32 cellular contexts compared by ENCODE assay signal in the genomic region with DNA sequence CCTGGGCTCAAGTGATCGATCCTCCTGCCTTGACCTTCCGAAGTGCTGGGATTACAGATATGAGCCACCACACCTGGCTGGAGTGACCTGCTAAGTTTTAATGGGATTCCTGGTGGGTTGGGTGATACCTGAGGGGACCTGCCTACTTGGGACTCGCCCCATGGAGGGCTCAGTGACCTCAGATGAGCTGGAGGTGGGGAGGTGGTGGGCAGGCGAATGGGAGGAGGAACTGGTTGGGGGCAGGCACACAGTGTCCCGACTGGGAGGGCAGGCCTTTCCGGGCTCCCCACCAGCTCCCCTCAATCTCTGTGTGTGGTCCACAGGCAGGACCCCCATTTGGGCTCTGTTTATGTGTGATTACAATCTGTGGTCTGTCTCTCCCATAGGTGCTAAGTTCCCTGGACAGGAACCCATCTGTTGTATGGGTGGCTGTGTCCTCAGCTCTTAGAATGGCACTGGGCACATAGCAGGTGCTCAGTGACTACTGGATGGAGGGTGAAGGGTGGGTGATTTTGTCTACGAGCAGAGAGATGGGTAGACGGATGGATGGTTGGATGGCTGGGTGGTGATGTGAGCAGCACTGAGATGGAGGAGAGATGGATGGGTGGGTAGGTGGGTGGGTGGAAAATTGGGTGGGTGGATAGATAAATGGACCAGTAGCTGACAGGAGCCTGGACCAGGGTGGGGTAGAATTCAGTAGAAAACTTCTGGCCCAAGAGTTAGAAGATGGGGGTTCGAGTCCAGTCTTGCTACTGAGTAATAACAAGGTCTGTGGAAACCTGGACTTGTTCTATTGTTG.
"Had no signal": no experiment of that assay in that cellular context is flagged by ENCODE, and none has a peak within 500 bp of the region (broad histone marks: within the 10 kb centered on the region; RNA-seq: fewer than 3 reads in every experiment).

No MANE protein-coding gene starts in this region.

- H3K4me3 ChIP-seq: esophagus squamous epithelium, heart right ventricle, left lung, lung, mucosa of descending colon, ovary, prostate gland, skin epidermis, upper lobe of right lung had no signal

- DNase-seq: activated CD4-positive, alpha-beta T cell treated with anti-CD3 and anti-CD28 coated beads for 48 hours; activated CD8-positive, alpha-beta T cell treated with anti-CD3 and anti-CD28 coated beads for 36 hours; activated gamma-delta T cell treated with Interleukin-2 at 50 U/mL for 16 hours; activated naive CD4-positive, alpha-beta T cell treated with anti-CD3 and anti-CD28 coated beads, Interleukin-2, amount 50 U/mL, for 16 hours; activated naive CD8-positive, alpha-beta T cell treated with anti-CD3 and anti-CD28 coated beads, Interleukin-2, amount 50 U/mL, for 24 hours; activated T-cell treated with anti-CD3 and anti-CD28 coated beads, Interleukin-2, amount 50 U/mL, for 4 hours; dermis blood vessel endothelial cell; effector CD4-positive, alpha-beta T cell; esophagus squamous epithelium; foreskin melanocyte; heart right ventricle; left lung; mucosa of descending colon; ovary; retina; stimulated activated CD4-positive, alpha-beta T cell treated with anti-CD3 and anti-CD28 coated beads, Interleukin-4, amount 100 ng/mL, for 4 hours; stimulated activated CD8-positive, alpha-beta memory T cell treated with anti-CD3 and anti-CD28 coated beads, Interleukin-4, amount 100 ng/mL, for 48 hours; stimulated activated naive CD8-positive, alpha-beta T cell treated with anti-CD3 and anti-CD28 coated beads, Interleukin-15, amount 100 ng/mL, for 72 hours; substantia nigra; T-helper 9 cell; upper lobe of right lung had no signal

- H3K36me3 ChIP-seq: esophagus squamous epithelium, heart right ventricle, left lung, ovary, prostate gland, upper lobe of right lung had no signal

- ATAC-seq: activated CD4-positive, CD25-positive, alpha-beta regulatory T cell treated with anti-CD3 and anti-CD28 coated beads, Interleukin-2, amount 50 U/mL, for 24 hours; activated CD8-positive, alpha-beta T cell treated with anti-CD3 and anti-CD28 coated beads for 36 hours; activated naive CD8-positive, alpha-beta T cell treated with anti-CD3 and anti-CD28 coated beads, Interleukin-2, amount 50 U/mL, for 24 hours; activated T-cell treated with anti-CD3 and anti-CD28 coated beads, Interleukin-2, amount 50 U/mL, for 4 hours; activated T-helper 17 cell treated with anti-CD3 and anti-CD28 coated beads, Interleukin-2, amount 50 U/mL, for 72 hours; mucosa of descending colon; natural killer cell treated with Interleukin-12 subunit alpha and Interleukin-12 subunit beta and Interleukin-15 and Interleukin-18, amount 100 ng/mL, for 72 hours; stimulated activated memory B cell treated with anti-CD40 and anti-IgM and Interleukin-4, amounts not matched to agents 10 μg/mL and 1 μg/mL and 100 μg/mL, for 72 hours; stimulated activated naive CD8-positive, alpha-beta T cell treated with anti-CD3 and anti-CD28 coated beads, Interleukin-15, amount 100 ng/mL, for 72 hours had no signal

- H3K9me3 ChIP-seq: esophagus squamous epithelium, mucosa of descending colon, ovary, prostate gland, upper lobe of right lung had no signal

- H3K36me3 Mint-ChIP-seq: natural killer cell treated with Interleukin-12 subunit alpha and Interleukin-12 subunit beta and Interleukin-15 and Interleukin-18, amount 100 ng/mL, for 72 hours; stimulated activated memory B cell treated with anti-CD40 and anti-IgM and Interleukin-4, amounts not matched to agents 10 μg/mL and 1 μg/mL and 100 μg/mL, for 72 hours had no signal

- H3K27me3 ChIP-seq: left lung, ovary, upper lobe of right lung had no signal

- H3K9me3 Mint-ChIP-seq: activated CD8-positive, alpha-beta T cell treated with anti-CD3 and anti-CD28 coated beads for 36 hours; activated naive CD8-positive, alpha-beta T cell treated with anti-CD3 and anti-CD28 coated beads, Interleukin-2, amount 50 U/mL, for 24 hours; activated T-cell treated with anti-CD3 and anti-CD28 coated beads, Interleukin-2, amount 50 U/mL, for 4 hours; activated T-helper 17 cell treated with anti-CD3 and anti-CD28 coated beads, Interleukin-2, amount 50 U/mL, for 72 hours; central memory CD8-positive, alpha-beta T cell; natural killer cell treated with Interleukin-12 subunit alpha and Interleukin-12 subunit beta and Interleukin-15 and Interleukin-18, amount 100 ng/mL, for 72 hours; stimulated activated naive CD8-positive, alpha-beta T cell treated with anti-CD3 and anti-CD28 coated beads, Interleukin-15, amount 100 ng/mL, for 72 hours had no signal

- H3K4me3 Mint-ChIP-seq: activated CD8-positive, alpha-beta T cell treated with anti-CD3 and anti-CD28 coated beads for 36 hours; activated naive CD8-positive, alpha-beta T cell treated with anti-CD3 and anti-CD28 coated beads, Interleukin-2, amount 50 U/mL, for 24 hours; activated T-cell treated with anti-CD3 and anti-CD28 coated beads, Interleukin-2, amount 50 U/mL, for 4 hours; activated T-helper 17 cell treated with anti-CD3 and anti-CD28 coated beads, Interleukin-2, amount 50 U/mL, for 72 hours; central memory CD8-positive, alpha-beta T cell; natural killer cell treated with Interleukin-12 subunit alpha and Interleukin-12 subunit beta and Interleukin-15 and Interleukin-18, amount 100 ng/mL, for 72 hours; stimulated activated memory B cell treated with anti-CD40 and anti-IgM and Interleukin-4, amounts not matched to agents 10 μg/mL and 1 μg/mL and 100 μg/mL, for 72 hours; stimulated activated naive CD8-positive, alpha-beta T cell treated with anti-CD3 and anti-CD28 coated beads, Interleukin-15, amount 100 ng/mL, for 72 hours had no signal

- H3K27ac ChIP-seq: heart right ventricle, left lung, ovary, prostate gland, upper lobe of right lung, VCaP had no signal

- H3K4me1 Mint-ChIP-seq: activated T-helper 17 cell treated with anti-CD3 and anti-CD28 coated beads, Interleukin-2, amount 50 U/mL, for 72 hours; central memory CD8-positive, alpha-beta T cell; stimulated activated memory B cell treated with anti-CD40 and anti-IgM and Interleukin-4, amounts not matched to agents 10 μg/mL and 1 μg/mL and 100 μg/mL, for 72 hours had no signal

- H3K4me1 ChIP-seq: prostate gland, upper lobe of right lung had no signal

- H3K27ac Mint-ChIP-seq: activated CD8-positive, alpha-beta T cell treated with anti-CD3 and anti-CD28 coated beads for 36 hours; activated naive CD8-positive, alpha-beta T cell treated with anti-CD3 and anti-CD28 coated beads, Interleukin-2, amount 50 U/mL, for 24 hours; activated T-helper 17 cell treated with anti-CD3 and anti-CD28 coated beads, Interleukin-2, amount 50 U/mL, for 72 hours; stimulated activated memory B cell treated with anti-CD40 and anti-IgM and Interleukin-4, amounts not matched to agents 10 μg/mL and 1 μg/mL and 100 μg/mL, for 72 hours had no signal

- FAIRE-seq: bronchial epithelial cell, TTC549 had no signal
